Comparison of ENCODE assay signal across 8 cellular contexts in the genomic region with DNA sequence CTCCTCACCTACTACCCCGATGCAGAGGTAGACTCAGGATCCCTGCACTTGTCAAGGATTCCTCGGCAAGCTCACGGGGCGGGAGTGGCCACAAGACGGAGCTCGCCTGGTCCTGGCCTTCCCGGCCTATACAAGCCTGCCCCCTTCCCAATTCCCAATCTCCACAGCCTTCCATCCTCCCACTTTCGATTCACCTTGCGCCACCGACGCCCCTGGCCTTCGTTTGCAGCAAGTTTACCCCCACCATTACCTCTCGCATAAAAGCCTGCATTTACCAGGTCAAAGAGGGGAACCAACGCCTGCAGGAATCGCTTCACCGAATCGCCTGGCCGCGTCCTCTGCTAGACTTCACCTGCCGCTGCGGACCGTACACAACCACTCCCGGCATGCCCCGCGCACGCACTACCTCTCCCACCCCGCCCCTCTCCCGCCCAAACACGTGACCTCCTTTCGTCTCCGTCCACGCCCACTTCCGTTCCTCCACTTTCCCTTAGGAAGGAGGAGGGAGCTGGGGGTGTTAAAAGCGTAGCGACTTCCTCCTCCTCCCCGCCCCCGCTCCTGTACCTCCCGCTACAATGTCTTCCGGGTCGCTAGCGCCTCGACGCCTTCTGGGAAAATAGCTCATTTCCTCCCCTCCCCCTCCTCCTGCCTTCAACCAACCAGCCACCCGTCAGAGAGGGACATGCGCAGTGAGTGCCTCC.
DNase-seq lines count a peak whose midpoint lies in the region; ATAC-seq lines count a peak whose summit lies in the region.

A gene (minus strand): TSS at position 380 of the 701 bp plus-strand sequence. CDS start 44,779 bp downstream, outside the sequence.

- ATAC-seq in GM19025 (IDR thresholded peaks at IDR 0.05; ENCODE audit: low read depth, unreplicated experiment) (peak; percentile 76), HG03342 (IDR thresholded peaks at IDR 0.05; ENCODE audit: unreplicated experiment) (peak; percentile 73)

- DNase-seq in AG20443 (ENCODE audit: low spot score) (peak; percentile 97), NCI-H345 treated with DMSO at 0.1 percent for 48 hours (lab: John Stamatoyannopoulos, UW; ENCODE audit: unreplicated experiment) (peak; percentile 98), iris pigment epithelial cell (ENCODE audit: low read depth) (peak; percentile 100)
- DNase-seq in activated CD4-positive, CD25-positive, alpha-beta regulatory T cell (lab: John Stamatoyannopoulos, UW), result peak; percentile 93 to 97 (median 94)
- DNase-seq in central memory CD4-positive, alpha-beta T cell, result peak; percentile 97
- peak; percentile 96 to 97 for DNase-seq in stimulated activated CD4-positive, alpha-beta T cell treated with anti-CD3 and anti-CD28 coated beads, Interleukin-12 subunit alpha, Interleukin-12 subunit beta, amount 100 ng/mL, for 24 hours (ENCODE audit: low read depth in 2 of 2)

Comparison
In these comparisons a context has a peak if more than half of its experiments do, and no peak if none do; other contexts are left out.
1. Peak in every context shown above with its lines: DNase-seq and ATAC-seq.